Comparison of ENCODE assay signal across 15 cellular contexts in the genomic region with DNA sequence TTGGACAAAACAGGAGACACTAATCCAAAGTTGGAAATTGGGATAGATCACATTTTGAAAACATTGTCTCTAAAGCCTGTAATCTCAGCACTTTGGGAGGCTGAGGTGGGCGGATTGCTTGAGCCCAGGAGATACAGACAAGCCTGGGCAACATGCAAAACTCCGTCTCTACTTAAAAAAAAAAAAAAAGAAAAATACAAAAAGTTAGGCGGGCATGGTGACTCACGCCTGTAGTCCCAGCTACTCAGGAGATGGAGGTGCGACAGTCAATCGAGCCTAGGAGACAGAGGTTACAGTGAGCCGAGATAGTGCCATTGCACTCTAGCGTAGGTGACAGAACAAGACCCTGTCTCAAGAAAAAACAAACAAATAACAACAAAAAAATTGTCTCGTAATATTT.
DNase-seq lines count a peak whose midpoint lies in the region; ATAC-seq and TF ChIP-seq lines count a peak whose summit lies in the region.
"Had no signal": no experiment of that assay in that cellular context is flagged by ENCODE, and none has a peak within 500 bp of the region (broad histone marks: within the 10 kb centered on the region; RNA-seq: fewer than 3 reads in every experiment).

No MANE protein-coding gene starts in this region.

- H3K36me3 ChIP-seq in mammary epithelial cell (ENCODE audit: insufficient read depth, low read length) (no peaks in the 10 kb centered on the region), upper lobe of right lung (no peaks in the 10 kb centered on the region)

- in situ Hi-C loops in mammary epithelial cell (cut with MboI; ENCODE audit: low sequenced_read_pairs in 2 of 2): no loop called here

- TF ChIP-seq CTCF in mammary epithelial cell (conservative IDR thresholded peaks at IDR 0.05 in 1 of 2, IDR thresholded peaks at IDR 0.05 in 1 of 2; ENCODE audit: extremely low read depth in 1 of 2, insufficient read depth in 1 of 2, low read depth in 1 of 2, low read length in 2 of 2) (no peak), foreskin keratinocyte (conservative IDR thresholded peaks at IDR 0.05) (no peak), upper lobe of right lung (IDR thresholded peaks at IDR 0.05) (no peak)

- dilution Hi-C loops in mammary epithelial cell (cut with HindIII; ENCODE audit: low sequenced_read_pairs): no loop called here

- no peak overlapping the region for H3K4me3 ChIP-seq in mammary epithelial cell (replicated peaks in 1 of 3; ENCODE audit: insufficient read depth in 1 of 3, low read depth in 2 of 3, low read length in 3 of 3)
- H3K4me3 ChIP-seq in upper lobe of right lung: no peak overlapping the region
- H3K4me3 ChIP-seq: GM23248 had no signal

- no TSS peak for BruUV-seq in mammary epithelial cell (replicated peaks; lab: Mats Ljungman, UMichigan)

- ATAC-seq in foreskin keratinocyte (peak; percentile 74), upper lobe of right lung (no peak)

- no peak overlapping the region for H3K9ac ChIP-seq in mammary epithelial cell (ENCODE audit: insufficient read depth, low read length)
- H3K9ac ChIP-seq: GM23248 had no signal

- CTCF ChIA-PET in mammary epithelial cell (lab: Charles Lee; ENCODE audit: low non-redundant PET): no interaction called here

- DNase-seq in HT1080 (ENCODE audit: low read depth): peak; percentile 11
- peak; percentile 27 for DNase-seq in mammary epithelial cell
- peak; percentile 12 to 56 for DNase-seq in foreskin keratinocyte
- no peak for DNase-seq in stimulated activated CD4-positive, alpha-beta T cell treated with anti-CD3 and anti-CD28 coated beads, Interleukin-2, amount 100 ng/mL, for 24 hours
- DNase-seq in activated CD4-positive, alpha-beta T cell treated with anti-CD3 and anti-CD28 coated beads, Interleukin-2, amount 50 U/mL, for 4 hours: no peak
- no peak for DNase-seq in upper lobe of right lung
- DNase-seq: C1 segment of cervical spinal cord; Calu3; CD4-positive, alpha-beta memory T cell; COR-L47; DMS53; DMS79 treated with DMSO at 0.1 percent for 48 hours; GM23248; H7; HCEC 1CT had no signal

- intact Hi-C loops in mammary epithelial cell (cut with micrococcal nuclease): no loop called here
- intact Hi-C loops in upper lobe of right lung (cut with DNase I): no loop called here

- peak overlapping the region; percentile 47 for H2AFZ ChIP-seq in mammary epithelial cell (ENCODE audit: low read depth, low read length)
- H2AFZ ChIP-seq: GM23248 had no signal

- H3K27me3 ChIP-seq in mammary epithelial cell (ENCODE audit: insufficient read depth, low read length): no peaks in the 10 kb centered on the region
- H3K27me3 ChIP-seq in foreskin keratinocyte: no peaks in the 10 kb centered on the region
- no peaks in the 10 kb centered on the region for H3K27me3 ChIP-seq in upper lobe of right lung

- H3K4me1 ChIP-seq in mammary epithelial cell (ENCODE audit: insufficient read depth, low read length) (no peaks in the 10 kb centered on the region), foreskin keratinocyte (peaks cover 6% of the 10 kb centered on the region), upper lobe of right lung (no peaks in the 10 kb centered on the region)

- H3K79me2 ChIP-seq in mammary epithelial cell (ENCODE audit: insufficient read depth, low read length): no peaks in the 10 kb centered on the region

- H4K20me1 ChIP-seq in mammary epithelial cell (ENCODE audit: insufficient read depth, low read length): no peaks in the 10 kb centered on the region

- H3K9me3 ChIP-seq in mammary epithelial cell (replicated peaks; ENCODE audit: insufficient read depth, low read length): no peaks in the 10 kb centered on the region
- H3K9me3 ChIP-seq in upper lobe of right lung: no peaks in the 10 kb centered on the region

- H3K27ac ChIP-seq in mammary epithelial cell (ENCODE audit: insufficient read depth, low read depth, low read length) (no peak overlapping the region), foreskin keratinocyte (no peak overlapping the region), upper lobe of right lung (no peak overlapping the region)
- H3K27ac ChIP-seq: GM23248 had no signal

- WGBS in mammary epithelial cell (ENCODE audit: low coverage, missing lambda C conversion rate): 44% methylated on average over 8 of the region's 9 CpGs

- H3K4me2 ChIP-seq in mammary epithelial cell (ENCODE audit: insufficient read depth, low read depth, low read length): peak overlapping the region; percentile 32

Comparison
In these comparisons a context has a peak if more than half of its experiments do, and no peak if none do; other contexts are left out.
1. DNase-seq: peak in HT1080 (single experiment), mammary epithelial cell (single experiment) and foreskin keratinocyte (2 of 2); none in stimulated activated CD4-positive, alpha-beta T cell treated with anti-CD3 and anti-CD28 coated beads, Interleukin-2, amount 100 ng/mL, for 24 hours (0 of 2), activated CD4-positive, alpha-beta T cell treated with anti-CD3 and anti-CD28 coated beads, Interleukin-2, amount 50 U/mL, for 4 hours (0 of 2) and upper lobe of right lung (single experiment).